Comparison of ENCODE assay signal across 24 cellular contexts in genomic region chr10:34889004-34889869, GRCh38.
A peak's percentile ranks its signal among the peaks of the same experiment; 100 is the strongest.
DNase-seq lines count a peak whose midpoint lies in the region; ATAC-seq, FAIRE-seq and TF ChIP-seq lines count a peak whose summit lies in the region.
"Had no signal": no experiment of that assay in that cellular context is flagged by ENCODE, and none has a peak within 500 bp of the region (broad histone marks: within the 10 kb centered on the region; RNA-seq: fewer than 3 reads in every experiment).

No MANE protein-coding gene starts in this region.

- H3K9me3 ChIP-seq in RWPE2 (ENCODE audit: severe bottlenecking): no peaks in the 10 kb centered on the region
- H3K9me3 ChIP-seq in naive thymus-derived CD4-positive, alpha-beta T cell (ENCODE audit: control insufficient read depth in 2 of 3, low read length in 3 of 3): no peaks in the 10 kb centered on the region
- H3K9me3 ChIP-seq: Caco-2, esophagus muscularis mucosa had no signal

- H3K27ac ChIP-seq in RWPE2 (ENCODE audit: poor library complexity, severe bottlenecking): peak overlapping the region; percentile 15
- no peak overlapping the region for H3K27ac ChIP-seq in naive thymus-derived CD4-positive, alpha-beta T cell (ENCODE audit: low read depth, low read length)
- H3K27ac ChIP-seq: cardiac muscle cell, esophagus muscularis mucosa, parathyroid adenoma, skin epidermis had no signal

- H3K36me3 Mint-ChIP-seq in naive thymus-derived CD4-positive, alpha-beta T cell: no peaks in the 10 kb centered on the region
- H3K36me3 Mint-ChIP-seq: naive B cell had no signal

- no peak overlapping the region for H3K27ac Mint-ChIP-seq in naive thymus-derived CD4-positive, alpha-beta T cell
- H3K27ac Mint-ChIP-seq: B cell had no signal

- no peak overlapping the region for H3K4me3 ChIP-seq in RWPE2 (ENCODE audit: severe bottlenecking)
- no peak overlapping the region for H3K4me3 ChIP-seq in epithelial cell of esophagus (ENCODE audit: low read length)
- H3K4me3 ChIP-seq in retinal pigment epithelial cell (ENCODE audit: low read length): no peak overlapping the region
- H3K4me3 ChIP-seq in naive thymus-derived CD4-positive, alpha-beta T cell (ENCODE audit: low read length): no peak overlapping the region
- H3K4me3 ChIP-seq: cardiac muscle cell, esophagus muscularis mucosa, lung, skin epidermis had no signal

- H3K4me1 Mint-ChIP-seq in naive thymus-derived CD4-positive, alpha-beta T cell: peaks cover 0 to 6% (median 0%) of the 10 kb centered on the region in 7 donors
- H3K4me1 Mint-ChIP-seq: B cell, naive B cell had no signal

- DNase-seq in GM04503 (ENCODE audit: low read depth): peak; percentile 20
- DNase-seq in RWPE2 (ENCODE audit: low spot score): no peak
- peak; percentile 52 for DNase-seq in epithelial cell of esophagus (ENCODE audit: low read depth)
- peak; percentile 50 for DNase-seq in retinal pigment epithelial cell (ENCODE audit: low read depth)
- no peak for DNase-seq in H54 (ENCODE audit: insufficient read length, low spot score)
- no peak for DNase-seq in stimulated activated CD4-positive, alpha-beta T cell treated with anti-CD3 and anti-CD28 coated beads, Interleukin-4, amount 100 ng/mL, for 1 hour
- DNase-seq in naive thymus-derived CD4-positive, alpha-beta T cell: no peak
- DNase-seq: Caco-2; GDM1; naive B cell; NCI-H187; NCI-H226; NK-92 treated with Interleukin-12 subunit alpha and Interleukin-12 subunit beta, amount 100 ng/mL, for 24 hours; stimulated activated CD4-positive, alpha-beta T cell treated with anti-CD3 and anti-CD28 coated beads, Interleukin-4, amount 100 ng/mL, for 4 hours; T-helper 2 cell had no signal

- H3K4me1 ChIP-seq in RWPE2 (ENCODE audit: insufficient read depth, poor library complexity, severe bottlenecking): peaks cover 9% of the 10 kb centered on the region
- H3K4me1 ChIP-seq in naive thymus-derived CD4-positive, alpha-beta T cell (ENCODE audit: control insufficient read depth in 2 of 2, insufficient read depth in 2 of 2, low read length in 2 of 2): no peaks in the 10 kb centered on the region
- H3K4me1 ChIP-seq: esophagus muscularis mucosa, parathyroid adenoma had no signal

- H3K36me3 ChIP-seq in RWPE2 (ENCODE audit: low read depth): no peaks in the 10 kb centered on the region
- no peaks in the 10 kb centered on the region for H3K36me3 ChIP-seq in naive thymus-derived CD4-positive, alpha-beta T cell (ENCODE audit: control insufficient read depth in 2 of 3, insufficient read depth in 3 of 3, low read length in 3 of 3)
- H3K36me3 ChIP-seq: cardiac muscle cell, esophagus muscularis mucosa had no signal

- H3K27me3 ChIP-seq in RWPE2 (ENCODE audit: insufficient read depth, poor library complexity, severe bottlenecking): no peaks in the 10 kb centered on the region
- H3K27me3 ChIP-seq in naive thymus-derived CD4-positive, alpha-beta T cell (ENCODE audit: control insufficient read depth in 2 of 2, insufficient read depth in 2 of 2, low read length in 2 of 2): no peaks in the 10 kb centered on the region
- H3K27me3 ChIP-seq: cardiac muscle cell, esophagus muscularis mucosa had no signal

- POLR2A ChIA-PET in naive thymus-derived CD4-positive, alpha-beta T cell (lab: Charles Lee): no interaction called here

- CTCF ChIA-PET in naive thymus-derived CD4-positive, alpha-beta T cell (lab: Charles Lee): no interaction called here

- TF ChIP-seq POLR2A in H54 (IDR thresholded peaks at IDR 0.05; ENCODE audit: low read depth, low read length): no peak

- H3K4me3 Mint-ChIP-seq in naive thymus-derived CD4-positive, alpha-beta T cell: no peak overlapping the region
- H3K4me3 Mint-ChIP-seq: B cell had no signal

- intact Hi-C loops in naive thymus-derived CD4-positive, alpha-beta T cell (cut with micrococcal nuclease): no loop called here

- no peak for TF ChIP-seq CTCF in RWPE2 (IDR thresholded peaks at IDR 0.05; ENCODE audit: poor library complexity, severe bottlenecking)
- no peak for TF ChIP-seq CTCF in epithelial cell of esophagus (IDR thresholded peaks at IDR 0.05; ENCODE audit: insufficient read depth, low read depth, low read length, missing control alignments)
- no peak for TF ChIP-seq CTCF in retinal pigment epithelial cell (conservative IDR thresholded peaks at IDR 0.05; ENCODE audit: low read depth, low read length)

- H3K9me3 Mint-ChIP-seq in naive thymus-derived CD4-positive, alpha-beta T cell: peaks cover 0 to 1% (median 0%) of the 10 kb centered on the region in 11 donors
- H3K9me3 Mint-ChIP-seq: naive B cell had no signal

- no peak for FAIRE-seq in H54 (lab: Jason Lieb, UNC)
- FAIRE-seq: GM12891, islet of Langerhans had no signal

- peak; percentile 54 for ATAC-seq in RWPE2 (ENCODE audit: low read depth)
- no peak for ATAC-seq in HG03139 (IDR thresholded peaks at IDR 0.05; ENCODE audit: unreplicated experiment)
- ATAC-seq in naive thymus-derived CD4-positive, alpha-beta T cell: no peak

- peaks cover 2 to 8% (median 5%) of the 10 kb centered on the region in 5 donors for H3K27me3 Mint-ChIP-seq in naive thymus-derived CD4-positive, alpha-beta T cell

Comparison
In these comparisons a context has a peak if more than half of its experiments do, and no peak if none do; other contexts are left out.
1. DNase-seq: peak in GM04503 (single experiment), epithelial cell of esophagus (single experiment) and retinal pigment epithelial cell (single experiment); none in RWPE2 (single experiment), H54 (single experiment), stimulated activated CD4-positive, alpha-beta T cell treated with anti-CD3 and anti-CD28 coated beads, Interleukin-4, amount 100 ng/mL, for 1 hour (single experiment) and naive thymus-derived CD4-positive, alpha-beta T cell (0 of 9).